Comparison of ENCODE assay signal across 1 cellular context in genomic region chr12:9256758-9257405, GRCh38.
TF ChIP-seq lines count a peak whose summit lies in the region.

No MANE protein-coding gene starts in this region.

TF ChIP-seq in HepG2, 621 proteins besides CTCF, POLR2A, EP300 and RAD21:
- TF ChIP-seq ZNF570 (CRISPR knock-in tag; IDR thresholded peaks at IDR 0.05; ENCODE audit: borderline replicate concordance) (no peak), ARHGAP35 (CRISPR knock-in tag; IDR thresholded peaks at IDR 0.05; ENCODE audit: borderline replicate concordance) (no peak), ZNF260 (CRISPR knock-in tag; IDR thresholded peaks at IDR 0.05; ENCODE audit: borderline replicate concordance, low read depth) (no peak), MAFK (conservative IDR thresholded peaks at IDR 0.05 in 1 of 2, IDR thresholded peaks at IDR 0.05 in 1 of 2; ENCODE audit: low read length in 2 of 2) (peak; percentile 51 to 78), PHF21A (CRISPR knock-in tag; IDR thresholded peaks at IDR 0.05) (no peak), MIER2 (CRISPR knock-in tag; IDR thresholded peaks at IDR 0.05) (no peak), RBM22 (optimal IDR thresholded peaks at IDR 0.05; ENCODE audit: low read length) (no peak), HNRNPK (IDR thresholded peaks at IDR 0.05; ENCODE audit: low read depth, low read length, poor library complexity, severe bottlenecking) (no peak), PBX3 (CRISPR knock-in tag; IDR thresholded peaks at IDR 0.05; ENCODE audit: borderline replicate concordance) (no peak), NRL (CRISPR knock-in tag; IDR thresholded peaks at IDR 0.05; ENCODE audit: borderline replicate concordance) (no peak), MAFF (IDR thresholded peaks at IDR 0.05; ENCODE audit: low read depth, low read length) (peak; percentile 55; the same call in 1 of the 2 replicates), GZF1 (CRISPR knock-in tag; IDR thresholded peaks at IDR 0.05) (no peak)
- TF ChIP-seq, protein P1, sequence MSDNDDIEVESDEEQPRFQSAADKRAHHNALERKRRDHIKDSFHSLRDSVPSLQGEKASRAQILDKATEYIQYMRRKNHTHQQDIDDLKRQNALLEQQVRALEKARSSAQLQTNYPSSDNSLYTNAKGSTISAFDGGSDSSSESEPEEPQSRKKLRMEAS (IDR thresholded peaks at IDR 0.05), result no peak
